10 cellular contexts compared by ENCODE assay signal in genomic region chr17:65531508-65532431, GRCh38. TPM values are rescaled to one million over a fixed set of nuclear protein-coding genes. Genes with fewer than 3 reads are reported as not detected.
A peak's percentile ranks its signal among the peaks of the same experiment; 100 is the strongest.
DNase-seq lines count a peak whose midpoint lies in the region; ATAC-seq and TF ChIP-seq lines count a peak whose summit lies in the region.
"Had no signal": no experiment of that assay in that cellular context is flagged by ENCODE, and none has a peak within 500 bp of the region (broad histone marks: within the 10 kb centered on the region; RNA-seq: fewer than 3 reads in every experiment).

No MANE protein-coding gene starts in this region.

- CTCF ChIA-PET in CD4-positive, alpha-beta T cell (lab: Charles Lee), result interaction anchor here (0.6 to 0.7 kb wide), 2 partner anchors 22 to 502 kb away, joined by 3 to 4 read pairs; no protein-coding TSS in a partner anchor
- CTCF ChIA-PET in activated CD4-positive, alpha-beta memory T cell treated with anti-CD3 and anti-CD28 coated beads, Interleukin-2, amount 10 ng/mL, durations not matched to agents 7 days and 5 days (lab: Charles Lee), result interaction anchor here (0.5 to 0.9 kb wide), 2 partner anchors 300 to 490 kb away, joined by 3 read pairs; no protein-coding TSS in a partner anchor

- H4K20me1 ChIP-seq in osteoblast (ENCODE audit: insufficient read depth, low read length), result no peaks in the 10 kb centered on the region

- H3K9me3 Mint-ChIP-seq in CD4-positive, alpha-beta T cell, result no peaks in the 10 kb centered on the region
- H3K9me3 Mint-ChIP-seq in activated CD4-positive, alpha-beta memory T cell treated with anti-CD3 and anti-CD28 coated beads, Interleukin-2, amount 10 ng/mL, durations not matched to agents 7 days and 5 days, result no peaks in the 10 kb centered on the region
- no peaks in the 10 kb centered on the region for H3K9me3 Mint-ChIP-seq in immature natural killer cell

- no peak overlapping the region for H3K27ac ChIP-seq in CD4-positive, alpha-beta T cell (ENCODE audit: low read depth, low read length)
- H3K27ac ChIP-seq in osteoblast (ENCODE audit: low read depth, low read length), result peak overlapping the region; percentile 65

- peak overlapping the region; percentile 31 for H3K4me3 ChIP-seq in osteoblast (ENCODE audit: insufficient read depth, low read length)
- H3K4me3 ChIP-seq: GM12878 had no signal

- H3K4me1 ChIP-seq in osteoblast (ENCODE audit: insufficient read depth, low read length), result peaks cover 25% of the 10 kb centered on the region

- no peaks in the 10 kb centered on the region for H3K27me3 ChIP-seq in CD4-positive, alpha-beta T cell (ENCODE audit: control insufficient read depth, insufficient read depth, low read length)
- no peaks in the 10 kb centered on the region for H3K27me3 ChIP-seq in osteoblast (ENCODE audit: insufficient read depth, low read length)

- no peaks in the 10 kb centered on the region for H3K27me3 Mint-ChIP-seq in CD4-positive, alpha-beta T cell
- H3K27me3 Mint-ChIP-seq in activated CD4-positive, alpha-beta memory T cell treated with anti-CD3 and anti-CD28 coated beads, Interleukin-2, amount 10 ng/mL, durations not matched to agents 7 days and 5 days, result peaks cover 6% of the 10 kb centered on the region
- H3K27me3 Mint-ChIP-seq in immature natural killer cell (ENCODE audit: low read depth in 3 of 3), result peaks cover 0 to 3% (median 0%) of the 10 kb centered on the region in 3 donors

- POLR2A ChIA-PET in CD4-positive, alpha-beta T cell (lab: Charles Lee), result interaction anchor here (0.6 kb wide), 1 partner anchor 9 kb away, joined by 3 read pairs; no protein-coding TSS in a partner anchor
- POLR2A ChIA-PET in activated CD4-positive, alpha-beta memory T cell treated with anti-CD3 and anti-CD28 coated beads, Interleukin-2, amount 10 ng/mL, durations not matched to agents 7 days and 5 days (lab: Charles Lee), result no interaction called here

- TF ChIP-seq CTCF in CD4-positive, alpha-beta T cell (IDR thresholded peaks at IDR 0.05), result no peak
- TF ChIP-seq CTCF in osteoblast (IDR thresholded peaks at IDR 0.05; ENCODE audit: extremely low read depth, low read depth, low read length), result peak; percentile 33

- H3K36me3 ChIP-seq in osteoblast (ENCODE audit: insufficient read depth, low read length), result peaks cover 7% of the 10 kb centered on the region

- peaks cover 88% of the 10 kb centered on the region for H3K36me3 Mint-ChIP-seq in CD4-positive, alpha-beta T cell (ENCODE audit: low read depth)
- peaks cover 9% of the 10 kb centered on the region for H3K36me3 Mint-ChIP-seq in activated CD4-positive, alpha-beta memory T cell treated with anti-CD3 and anti-CD28 coated beads, Interleukin-2, amount 10 ng/mL, durations not matched to agents 7 days and 5 days (ENCODE audit: low read depth)
- H3K36me3 Mint-ChIP-seq in immature natural killer cell, result peaks cover 0 to 3% (median 0%) of the 10 kb centered on the region in 3 donors

- no peaks in the 10 kb centered on the region for H3K79me2 ChIP-seq in osteoblast (ENCODE audit: insufficient read depth, low read length)

- intact Hi-C loops in CD4-positive, alpha-beta T cell (cut with DNase I, micrococcal nuclease), result no loop called here

- H2AFZ ChIP-seq in osteoblast (ENCODE audit: low read length), result no peak overlapping the region

- H3K4me2 ChIP-seq in osteoblast (ENCODE audit: insufficient read depth, low read length), result peak overlapping the region; percentile 57

- DNase-seq in CD4-positive, alpha-beta T cell, result no peak
- DNase-seq in NCI-H2227 treated with DMSO at 0.1 percent for 48 hours (lab: John Stamatoyannopoulos, UW) (peak; percentile 51), fibroblast of the conjunctiva (ENCODE audit: low read depth) (peak; percentile 59), osteoblast (ENCODE audit: insufficient read length, low spot score, missing footprints) (peak; percentile 90), immature natural killer cell (no peak)
- no peak for DNase-seq in activated CD8-positive, alpha-beta memory T cell treated with anti-CD3 and anti-CD28 coated beads, Interleukin-2, amount 50 U/mL, for 48 hours
- DNase-seq in activated CD4-positive, alpha-beta memory T cell treated with anti-CD3 and anti-CD28 coated beads, Interleukin-2, amount 10 ng/mL, durations not matched to agents 7 days and 5 days, result no peak
- DNase-seq in activated CD4-positive, alpha-beta T cell treated with anti-CD3 and anti-CD28 coated beads, Interleukin-2, amount 50 U/mL, for 48 hours, result no peak
- DNase-seq: activated T-cell treated with anti-CD3 and anti-CD28 coated beads for 4 hours had no signal

- peaks cover 37% of the 10 kb centered on the region for H3K4me1 Mint-ChIP-seq in CD4-positive, alpha-beta T cell (ENCODE audit: low read depth)
- H3K4me1 Mint-ChIP-seq in activated CD4-positive, alpha-beta memory T cell treated with anti-CD3 and anti-CD28 coated beads, Interleukin-2, amount 10 ng/mL, durations not matched to agents 7 days and 5 days, result no peaks in the 10 kb centered on the region
- H3K4me1 Mint-ChIP-seq in immature natural killer cell, result no peaks in the 10 kb centered on the region

- peak; percentile 71 for ATAC-seq in CD4-positive, alpha-beta T cell (ENCODE audit: poor library complexity)
- ATAC-seq: GM12878 had no signal

- no peak overlapping the region for H3K4me3 Mint-ChIP-seq in CD4-positive, alpha-beta T cell
- H3K4me3 Mint-ChIP-seq in activated CD4-positive, alpha-beta memory T cell treated with anti-CD3 and anti-CD28 coated beads, Interleukin-2, amount 10 ng/mL, durations not matched to agents 7 days and 5 days, result no peak overlapping the region
- H3K4me3 Mint-ChIP-seq in immature natural killer cell, result no peak overlapping the region

- no peaks in the 10 kb centered on the region for H3K9me3 ChIP-seq in CD4-positive, alpha-beta T cell (ENCODE audit: control insufficient read depth, low read length)
- H3K9me3 ChIP-seq in osteoblast (ENCODE audit: low read depth, low read length), result no peaks in the 10 kb centered on the region

- peak overlapping the region; percentile 66 for H3K27ac Mint-ChIP-seq in CD4-positive, alpha-beta T cell
- H3K27ac Mint-ChIP-seq in activated CD4-positive, alpha-beta memory T cell treated with anti-CD3 and anti-CD28 coated beads, Interleukin-2, amount 10 ng/mL, durations not matched to agents 7 days and 5 days, result no peak overlapping the region
- no peak overlapping the region for H3K27ac Mint-ChIP-seq in immature natural killer cell

RNA-seq across cellular contexts. Expression of gene AXIN2, which starts 29.7 kb away (rescaled TPM):
- total RNA-seq in CD4-positive, alpha-beta T cell, result 10 to 100 TPM; 47.9 to 49.8 TPM
- total RNA-seq in osteoblast, result 2.9 and 5.1 TPM in 2 replicates
- 1 to 10 TPM; 3.5 to 4.3 TPM for total RNA-seq in activated CD4-positive, alpha-beta memory T cell treated with anti-CD3 and anti-CD28 coated beads, Interleukin-2, amount 10 ng/mL, durations not matched to agents 7 days and 5 days
- polyA plus RNA-seq in immature natural killer cell, result under 1 TPM in 2 of 3 donors, not detected in 1; 0.57 to 0.94 TPM

Comparison
In these comparisons a context has a peak if more than half of its experiments do, and no peak if none do; other contexts are left out.
1. DNase-seq: peak in NCI-H2227 treated with DMSO at 0.1 percent for 48 hours (single experiment), fibroblast of the conjunctiva (single experiment) and osteoblast (single experiment); none in CD4-positive, alpha-beta T cell (0 of 10), activated CD8-positive, alpha-beta memory T cell treated with anti-CD3 and anti-CD28 coated beads, Interleukin-2, amount 50 U/mL, for 48 hours (single experiment), activated CD4-positive, alpha-beta memory T cell treated with anti-CD3 and anti-CD28 coated beads, Interleukin-2, amount 10 ng/mL, durations not matched to agents 7 days and 5 days (single experiment), activated CD4-positive, alpha-beta T cell treated with anti-CD3 and anti-CD28 coated beads, Interleukin-2, amount 50 U/mL, for 48 hours (0 of 2) and immature natural killer cell (0 of 3).